ENCODE assay signal across 8 cellular contexts in genomic region chr7:4745265-4745919, GRCh38. TPM values are rescaled to one million over a fixed set of nuclear protein-coding genes. Genes with fewer than 3 reads are reported as not detected.
DNase-seq lines count a peak whose midpoint lies in the region; ATAC-seq and TF ChIP-seq lines count a peak whose summit lies in the region.

No MANE protein-coding gene starts in this region.

- no peaks in the 10 kb centered on the region for H3K27me3 Mint-ChIP-seq in activated naive CD8-positive, alpha-beta T cell

- CTCF ChIA-PET in GM10248 (lab: Yijun Ruan, JAX): interaction anchor here (1.0 to 5.7 kb wide), 3 partner anchors 11 to 26 kb away, joined by 3 to 22 read pairs (median 4); no protein-coding TSS in a partner anchor

- H3K36me3 Mint-ChIP-seq in activated naive CD8-positive, alpha-beta T cell: peaks cover 7% of the 10 kb centered on the region

- H3K9ac ChIP-seq in mesenchymal stem cell (ENCODE audit: low read length): peak overlapping the region; percentile 95

- peak overlapping the region; percentile 99 for H3K27ac ChIP-seq in mesenchymal stem cell (ENCODE audit: low read length, poor library complexity, severe bottlenecking)

- H2AK5ac ChIP-seq in mesenchymal stem cell (ENCODE audit: low read length, severe bottlenecking): no peak overlapping the region

- no peak overlapping the region for H4K91ac ChIP-seq in mesenchymal stem cell (ENCODE audit: low read length)

- peaks cover 58% of the 10 kb centered on the region for H3K4me1 Mint-ChIP-seq in activated naive CD8-positive, alpha-beta T cell (ENCODE audit: low read depth)

- H3K4me3 Mint-ChIP-seq in activated naive CD8-positive, alpha-beta T cell: peak overlapping the region; percentile 82

- peak overlapping the region; percentile 62 for H2BK5ac ChIP-seq in mesenchymal stem cell (ENCODE audit: low read depth, low read length, poor library complexity, severe bottlenecking)

- H2BK12ac ChIP-seq in mesenchymal stem cell (ENCODE audit: low read length in 2 of 2): no peak overlapping the region

- WGBS in mesenchymal stem cell: 12% methylated on average over 7 of the region's 18 CpGs

- H3K18ac ChIP-seq in mesenchymal stem cell (ENCODE audit: low read depth in 1 of 2, low read length in 2 of 2): peak overlapping the region in 1 of 2 experiments; percentile 73

- H3K27ac Mint-ChIP-seq in activated naive CD8-positive, alpha-beta T cell: peak overlapping the region; percentile 92

- no peak overlapping the region for H4K8ac ChIP-seq in mesenchymal stem cell (ENCODE audit: low read length)

- peaks cover 29% of the 10 kb centered on the region for H3K79me1 ChIP-seq in mesenchymal stem cell (replicated peaks; ENCODE audit: low read length, poor library complexity, severe bottlenecking)

- H3K9me3 ChIP-seq in mesenchymal stem cell (ENCODE audit: control insufficient read depth, low read length): no peaks in the 10 kb centered on the region

- no peak overlapping the region for H2AFZ ChIP-seq in mesenchymal stem cell (ENCODE audit: low read depth, low read length)

- peak overlapping the region; percentile 75 for H2BK120ac ChIP-seq in mesenchymal stem cell (ENCODE audit: low read depth, low read length)

- H3K4me2 ChIP-seq in mesenchymal stem cell (ENCODE audit: low read length, poor library complexity, severe bottlenecking): peak overlapping the region; percentile 8

- in situ Hi-C loops in GM13977 (cut with MboI; ENCODE audit: low pct_unique_long_range_greater_than_20kb, low sequenced_read_pairs, unreplicated experiment): no loop called here

- H3K36me3 ChIP-seq in mesenchymal stem cell (ENCODE audit: control insufficient read depth in 1 of 2, insufficient read depth in 2 of 2, low read depth in 1 of 2, low read length in 2 of 2): peaks cover 56 to 57% of the 10 kb centered on the region in 2 experiments

- H3K4me1 ChIP-seq in mesenchymal stem cell (ENCODE audit: control insufficient read depth, insufficient read depth, low read depth, low read length): peaks cover 56% of the 10 kb centered on the region

- H2BK15ac ChIP-seq in mesenchymal stem cell (ENCODE audit: low read depth, poor library complexity, severe bottlenecking): no peak overlapping the region

- TF ChIP-seq CTCF in GM10248 (IDR thresholded peaks at IDR 0.05; ENCODE audit: control extremely low read depth, extremely low read depth, low read depth, missing control alignments) (no peak), GM13977 (IDR thresholded peaks at IDR 0.05; ENCODE audit: extremely low read depth, insufficient read depth, missing control alignments) (no peak)

- POLR2A ChIA-PET in GM10248 (lab: Yijun Ruan, JAX): interaction anchor here (1.3 kb wide), 1 partner anchor 30 kb away, joined by 5 read pairs; the partner anchor contains the start of gene AP5Z1

- H3K14ac ChIP-seq in mesenchymal stem cell (ENCODE audit: low read length in 2 of 2): no peak overlapping the region

- H3K4ac ChIP-seq in mesenchymal stem cell (ENCODE audit: low read depth in 1 of 2, low read length in 2 of 2): peak overlapping the region in 1 of 2 experiments; percentile 58

- no peaks in the 10 kb centered on the region for H3K27me3 ChIP-seq in mesenchymal stem cell (ENCODE audit: control insufficient read depth in 1 of 2, insufficient read depth in 1 of 2, low read length in 2 of 2)

- H3K9me3 Mint-ChIP-seq in activated naive CD8-positive, alpha-beta T cell (ENCODE audit: low read depth): no peaks in the 10 kb centered on the region

- no peak overlapping the region for H3K23ac ChIP-seq in mesenchymal stem cell (ENCODE audit: low read length in 2 of 2)

- DNase-seq in mesenchymal stem cell: no peak
- no peak for DNase-seq in GM10248 (ENCODE audit: extremely low spot score)
- DNase-seq in NCI-H2171 (lab: John Stamatoyannopoulos, UW): no peak
- DNase-seq in RPMI8226: no peak
- no peak for DNase-seq in GM13977 (ENCODE audit: low spot score)

- ATAC-seq in GM18868 (IDR thresholded peaks at IDR 0.05; ENCODE audit: unreplicated experiment) (peak; percentile 33), HG03066 (IDR thresholded peaks at IDR 0.05; ENCODE audit: low read depth, unreplicated experiment) (peak; percentile 22)

- H3K4me3 ChIP-seq in mesenchymal stem cell (ENCODE audit: insufficient read depth in 1 of 2, low read depth in 1 of 2, low read length in 2 of 2): peak overlapping the region in 1 of 2 experiments; percentile 77

RNA-seq across cellular contexts. Expression of gene AP5Z1, which starts 30.0 kb away (rescaled TPM):
- polyA plus RNA-seq in mesenchymal stem cell (2013, experiment 1 of 2): 30.2 TPM
- 30.0 TPM for polyA plus RNA-seq in mesenchymal stem cell (2013, experiment 2 of 2)
